In genomic region chrX:55623100-55623499, GRCh38 we compare ENCODE assay signal across 38 cellular contexts. TPM values are rescaled to one million over a fixed set of nuclear protein-coding genes. Genes with fewer than 3 reads are reported as not detected.
"Had no signal": no experiment of that assay in that cellular context is flagged by ENCODE, and none has a peak within 500 bp of the region (broad histone marks: within the 10 kb centered on the region; RNA-seq: fewer than 3 reads in every experiment).

FOXR2 (plus strand) TSS chrX:55623400; CDS start chrX:55623712, 312 bp downstream.

- H3K9me3 ChIP-seq: MG63 had no signal

- H3K36me3 ChIP-seq: MG63 had no signal

- H3K4me3 ChIP-seq: MG63 had no signal

- H3K27me3 ChIP-seq: MG63 had no signal

- DNase-seq: Karpas-422, Kasumi-1, MG63, MM.1S, MV-4-11, NCI-H1048, NCI-H1092, NCI-H1092 treated with DMSO at 0.1 percent for 48 hours, NCI-H1105, NCI-H1105 treated with DMSO at 0.1 percent for 48 hours, NCI-H1417, NCI-H1417 treated with DMSO at 0.1 percent for 48 hours, NCI-H1436, NCI-H1436 treated with DMSO at 0.1 percent for 48 hours, NCI-H146, NCI-H1694, NCI-H1694 treated with DMSO at 0.1 percent for 48 hours, NCI-H187, NCI-H187 treated with DMSO at 0.1 percent for 48 hours, NCI-H1930, NCI-H2029, NCI-H2029 treated with DMSO at 0.1 percent for 48 hours, NCI-H2081, NCI-H2081 treated with DMSO at 0.1 percent for 48 hours, NCI-H2107, NCI-H2171, NCI-H2171 treated with DMSO at 0.1 percent for 48 hours, NCI-H2227 treated with DMSO at 0.1 percent for 48 hours, NCI-H226, NCI-H345, NCI-H446, NCI-H446 treated with DMSO at 0.1 percent for 48 hours, NCI-H510A had no signal

- H3K9ac ChIP-seq: KMS-11 had no signal

- H3K4me2 ChIP-seq: KMS-11 had no signal

- H3K27ac ChIP-seq: KMS-11 had no signal

RNA-seq across cellular contexts. Expression of gene FOXR2, which starts in this region (rescaled TPM):
- total RNA-seq: LHCN-M2, M059J, MCF 10A, NCI-H460 had no signal
